ENCODE assay signal across 12 cellular contexts in the genomic region with DNA sequence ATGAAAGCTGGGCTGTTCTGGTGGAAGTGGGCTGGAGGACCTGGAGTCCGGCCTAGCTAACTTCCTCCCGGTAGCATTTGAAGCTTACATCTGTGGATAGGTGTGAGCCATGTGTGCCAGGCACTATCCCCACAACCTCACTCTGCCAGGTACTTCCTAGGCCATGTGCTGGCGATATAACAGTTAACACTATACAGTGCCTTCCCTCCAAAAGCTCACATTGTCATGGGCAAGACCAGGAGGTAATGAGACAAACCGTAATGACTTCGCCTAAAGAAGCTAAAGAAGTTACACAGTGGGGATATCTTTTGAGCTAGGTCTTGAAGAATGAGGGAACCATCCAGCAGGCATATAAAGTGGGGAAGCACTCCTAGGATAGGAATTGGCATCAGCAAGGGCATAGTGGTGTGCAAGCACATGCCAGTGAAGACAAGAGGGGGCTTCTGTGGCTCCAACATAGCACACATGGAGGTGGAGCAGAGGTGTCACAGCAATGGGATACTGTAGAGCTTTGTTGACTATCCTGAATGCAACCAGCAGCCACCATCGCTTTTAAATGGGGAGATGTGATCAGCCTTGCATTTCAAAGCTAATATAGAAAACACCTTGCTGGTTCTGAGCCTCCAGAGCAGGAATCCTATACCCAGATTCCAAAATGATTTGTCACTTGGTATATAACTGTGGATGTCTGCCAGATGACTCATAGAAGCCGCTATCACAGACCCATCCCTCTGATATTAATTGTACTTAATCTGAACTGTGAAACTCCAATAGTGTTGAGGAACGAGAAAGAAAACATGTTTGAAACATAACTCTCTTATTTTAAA.
A peak's percentile ranks its signal among the peaks of the same experiment; 100 is the strongest.
DNase-seq lines count a peak whose midpoint lies in the region; ATAC-seq, FAIRE-seq and TF ChIP-seq lines count a peak whose summit lies in the region.
"Had no signal": no experiment of that assay in that cellular context is flagged by ENCODE, and none has a peak within 500 bp of the region (broad histone marks: within the 10 kb centered on the region; RNA-seq: fewer than 3 reads in every experiment).

No MANE protein-coding gene starts in this region.

- H3K9me3 ChIP-seq in astrocyte (ENCODE audit: insufficient read depth, low read depth, low read length) (no peaks in the 10 kb centered on the region), stomach (no peaks in the 10 kb centered on the region)
- H3K9me3 ChIP-seq: ovary, vagina had no signal

- H3K27ac ChIP-seq in astrocyte (ENCODE audit: low read depth, low read length) (no peak overlapping the region), stomach (peak overlapping the region; percentile 66 to 76 (median 69))
- H3K27ac ChIP-seq: ovary, vagina had no signal

- no peaks in the 10 kb centered on the region for H3K36me3 Mint-ChIP-seq in astrocyte (ENCODE audit: low read depth, unreplicated experiment)
- H3K36me3 Mint-ChIP-seq in activated T-helper 1 cell treated with anti-CD3 and anti-CD28 coated beads, Interleukin-12 subunit alpha, Interleukin-12 subunit beta, Interleukin-2, Interleukin-4 antibody, amounts not matched to agents 30 ng/mL and 10 ng/mL and 1 ng/mL, durations not matched to agents 14 hours and 24 hours and 36 hours (ENCODE audit: low read depth): no peaks in the 10 kb centered on the region

- H3K9ac ChIP-seq in astrocyte (ENCODE audit: low read length): no peak overlapping the region

- H3K4me1 Mint-ChIP-seq in astrocyte (ENCODE audit: low read depth, unreplicated experiment): peaks cover 21% of the 10 kb centered on the region
- H3K4me1 Mint-ChIP-seq in activated T-helper 1 cell treated with anti-CD3 and anti-CD28 coated beads, Interleukin-12 subunit alpha, Interleukin-12 subunit beta, Interleukin-2, Interleukin-4 antibody, amounts not matched to agents 30 ng/mL and 10 ng/mL and 1 ng/mL, durations not matched to agents 14 hours and 24 hours and 36 hours (ENCODE audit: low read depth): no peaks in the 10 kb centered on the region

- H3K36me3 ChIP-seq in astrocyte (ENCODE audit: insufficient read depth, low read length) (no peaks in the 10 kb centered on the region), stomach (no peaks in the 10 kb centered on the region)
- H3K36me3 ChIP-seq: ovary, vagina had no signal

- no peaks in the 10 kb centered on the region for H3K9me3 Mint-ChIP-seq in astrocyte (ENCODE audit: unreplicated experiment)
- H3K9me3 Mint-ChIP-seq in activated T-helper 1 cell treated with anti-CD3 and anti-CD28 coated beads, Interleukin-12 subunit alpha, Interleukin-12 subunit beta, Interleukin-2, Interleukin-4 antibody, amounts not matched to agents 30 ng/mL and 10 ng/mL and 1 ng/mL, durations not matched to agents 14 hours and 24 hours and 36 hours: no peaks in the 10 kb centered on the region
- H3K9me3 Mint-ChIP-seq: activated T-helper 2 cell treated with anti-CD3 and anti-CD28 coated beads, Interferon-gamma antibody, Interleukin-2, Interleukin-4, amounts not matched to agents 10 μg/mL and 5 μg/mL and 100 μg/mL, durations not matched to agents 14 hours and 24 hours and 36 hours; H9 had no signal

- H3K4me1 ChIP-seq in astrocyte (ENCODE audit: insufficient read depth, low read length) (peaks cover 10% of the 10 kb centered on the region), stomach (peaks cover 7 to 36% (median 22%) of the 10 kb centered on the region in 4 donors)
- H3K4me1 ChIP-seq: vagina had no signal

- no peak for ATAC-seq in GM21529 (IDR thresholded peaks at IDR 0.05; ENCODE audit: unreplicated experiment)

- H3K27me3 Mint-ChIP-seq in astrocyte (ENCODE audit: low read depth, unreplicated experiment): no peaks in the 10 kb centered on the region
- peaks cover 4% of the 10 kb centered on the region for H3K27me3 Mint-ChIP-seq in activated T-helper 1 cell treated with anti-CD3 and anti-CD28 coated beads, Interleukin-12 subunit alpha, Interleukin-12 subunit beta, Interleukin-2, Interleukin-4 antibody, amounts not matched to agents 30 ng/mL and 10 ng/mL and 1 ng/mL, durations not matched to agents 14 hours and 24 hours and 36 hours (ENCODE audit: insufficient read depth)

- H3K27me3 ChIP-seq in astrocyte (ENCODE audit: insufficient read depth, low read length) (no peaks in the 10 kb centered on the region), stomach (no peaks in the 10 kb centered on the region)
- H3K27me3 ChIP-seq: ovary, vagina had no signal

- peak; percentile 56 for FAIRE-seq in astrocyte (lab: Jason Lieb, UNC)

- H3K79me2 ChIP-seq in astrocyte (ENCODE audit: insufficient read depth, low read length): no peaks in the 10 kb centered on the region

- no peak for TF ChIP-seq POLR2A in stomach (IDR thresholded peaks at IDR 0.05)

- no peak for TF ChIP-seq EP300 in stomach (IDR thresholded peaks at IDR 0.05)

- no peak overlapping the region for H2AFZ ChIP-seq in astrocyte (ENCODE audit: low read depth, low read length)

- H3K4me2 ChIP-seq in astrocyte (ENCODE audit: low read length): peak overlapping the region; percentile 54

- no peak overlapping the region for H3K4me3 Mint-ChIP-seq in astrocyte (ENCODE audit: unreplicated experiment)
- H3K4me3 Mint-ChIP-seq in activated T-helper 1 cell treated with anti-CD3 and anti-CD28 coated beads, Interleukin-12 subunit alpha, Interleukin-12 subunit beta, Interleukin-2, Interleukin-4 antibody, amounts not matched to agents 30 ng/mL and 10 ng/mL and 1 ng/mL, durations not matched to agents 14 hours and 24 hours and 36 hours: no peak overlapping the region
- H3K4me3 Mint-ChIP-seq: H9 had no signal

- peak; percentile 69 for DNase-seq in HPDE6-E6E7 (ENCODE audit: extremely low spot score)
- DNase-seq in astrocyte (ENCODE audit: low read depth): peak; percentile 82
- peak; percentile 75 for DNase-seq in islet precursor cell
- DNase-seq in stomach: no peak
- DNase-seq in amygdala (lab: John Stamatoyannopoulos, UW): no peak
- no peak for DNase-seq in activated T-helper 1 cell treated with anti-CD3 and anti-CD28 coated beads, Interleukin-12 subunit alpha, Interleukin-12 subunit beta, Interleukin-2, Interleukin-4 antibody, amounts not matched to agents 30 ng/mL and 10 ng/mL and 1 ng/mL, durations not matched to agents 14 hours and 24 hours and 36 hours (ENCODE audit: low spot score)
- DNase-seq: H9, NCI-H1105 treated with DMSO at 0.1 percent for 48 hours, ovary had no signal

- H4K20me1 ChIP-seq in astrocyte (ENCODE audit: insufficient read depth, low read length): no peaks in the 10 kb centered on the region

- no peak overlapping the region for H3K4me3 ChIP-seq in astrocyte (ENCODE audit: insufficient read depth, low read depth, low read length)
- H3K4me3 ChIP-seq in stomach: no peak overlapping the region
- H3K4me3 ChIP-seq: ovary, vagina had no signal

- 61 to 75% (median 68%) methylated on average over 8 of the region's 8 CpGs for WGBS in stomach, 5 donors

- H3K27ac Mint-ChIP-seq in astrocyte (ENCODE audit: unreplicated experiment): no peak overlapping the region
- H3K27ac Mint-ChIP-seq in activated T-helper 1 cell treated with anti-CD3 and anti-CD28 coated beads, Interleukin-12 subunit alpha, Interleukin-12 subunit beta, Interleukin-2, Interleukin-4 antibody, amounts not matched to agents 30 ng/mL and 10 ng/mL and 1 ng/mL, durations not matched to agents 14 hours and 24 hours and 36 hours: no peak overlapping the region
- H3K27ac Mint-ChIP-seq: activated T-helper 2 cell treated with anti-CD3 and anti-CD28 coated beads, Interferon-gamma antibody, Interleukin-2, Interleukin-4, amounts not matched to agents 10 μg/mL and 5 μg/mL and 100 μg/mL, durations not matched to agents 14 hours and 24 hours and 36 hours; H9 had no signal

- intact Hi-C loops in stomach (cut with DNase I; ENCODE audit: low total_unique reads): no loop called here
- intact Hi-C loops in activated T-helper 1 cell treated with anti-CD3 and anti-CD28 coated beads, Interleukin-12 subunit alpha, Interleukin-12 subunit beta, Interleukin-2, Interleukin-4 antibody, amounts not matched to agents 30 ng/mL and 10 ng/mL and 1 ng/mL, durations not matched to agents 14 hours and 24 hours and 36 hours (cut with micrococcal nuclease): no loop called here

- TF ChIP-seq CTCF in astrocyte (IDR thresholded peaks at IDR 0.05; ENCODE audit: insufficient read depth, low read depth, low read length) (no peak), stomach (IDR thresholded peaks at IDR 0.05) (no peak)

Comparison
In these comparisons a context has a peak if more than half of its experiments do, and no peak if none do; other contexts are left out.
1. DNase-seq: peak in HPDE6-E6E7 (single experiment), astrocyte (single experiment) and islet precursor cell (single experiment); none in stomach (single experiment), amygdala (0 of 56) and activated T-helper 1 cell treated with anti-CD3 and anti-CD28 coated beads, Interleukin-12 subunit alpha, Interleukin-12 subunit beta, Interleukin-2, Interleukin-4 antibody, amounts not matched to agents 30 ng/mL and 10 ng/mL and 1 ng/mL, durations not matched to agents 14 hours and 24 hours and 36 hours (single experiment).